16 cellular contexts compared by ENCODE assay signal in genomic region chr10:59787032-59787431, GRCh38. TPM values are rescaled to one million over a fixed set of nuclear protein-coding genes. Genes with fewer than 3 reads are reported as not detected.
"Had no signal": no experiment of that assay in that cellular context is flagged by ENCODE, and none has a peak within 500 bp of the region (broad histone marks: within the 10 kb centered on the region; RNA-seq: fewer than 3 reads in every experiment).

No MANE protein-coding gene starts in this region.

RNA-seq across cellular contexts. Expression of gene MRLN, which starts 33.8 kb away (rescaled TPM):
- total RNA-seq: dermis blood vessel endothelial cell, esophagus mucosa, esophagus squamous epithelium, glomerular endothelial cell, heart right ventricle, kidney epithelial cell, left cardiac atrium, left lung, left ventricle myocardium superior, lower leg skin, lower lobe of right lung, lung microvascular endothelial cell, mesenteric fat pad, mesothelial cell of epicardium, mucosa of descending colon had no signal
- polyA plus RNA-seq: heart right ventricle, keratinocyte had no signal
